Comparison of ENCODE assay signal across 9 cellular contexts in genomic region chrX:9829308-9830267, GRCh38. TPM values are rescaled to one million over a fixed set of nuclear protein-coding genes. Genes with fewer than 3 reads are reported as not detected.
A peak's percentile ranks its signal among the peaks of the same experiment; 100 is the strongest.
DNase-seq lines count a peak whose midpoint lies in the region; ATAC-seq, FAIRE-seq and TF ChIP-seq lines count a peak whose summit lies in the region.
"Had no signal": no experiment of that assay in that cellular context is flagged by ENCODE, and none has a peak within 500 bp of the region (broad histone marks: within the 10 kb centered on the region; RNA-seq: fewer than 3 reads in every experiment).

No MANE protein-coding gene starts in this region.

- H3K27me3 ChIP-seq in GM12878 (replicated peaks in 1 of 2; ENCODE audit: control insufficient read depth in 2 of 2, insufficient read depth in 2 of 2, low read length in 1 of 2) (no peaks in the 10 kb centered on the region; a peak in 2 of 4 replicates), Peyer's patch (no peaks in the 10 kb centered on the region), neuronal stem cell (ENCODE audit: control insufficient read depth in 3 of 3, insufficient read depth in 3 of 3, low read depth in 1 of 3, low read length in 3 of 3) (no peaks in the 10 kb centered on the region)

- TF ChIP-seq CTCF in Calu3 (IDR thresholded peaks at IDR 0.05; ENCODE audit: unreplicated experiment) = no peak
- no peak for TF ChIP-seq CTCF in GM12878 (IDR thresholded peaks at IDR 0.05 in 2 of 3, conservative IDR thresholded peaks at IDR 0.05 in 1 of 3; ENCODE audit: control insufficient read depth in 2 of 3, extremely low read depth in 1 of 3, insufficient read depth in 1 of 3, low read depth in 3 of 3, low read length in 3 of 3)
- TF ChIP-seq CTCF in Peyer's patch (IDR thresholded peaks at IDR 0.05) = no peak

- H3K9ac ChIP-seq in GM12878 (ENCODE audit: control insufficient read depth, insufficient read depth, low read length) (no peak overlapping the region), neuronal stem cell (ENCODE audit: low read depth, low read length, poor library complexity) (no peak overlapping the region)

- H3K4me3 ChIP-seq in GM12878 (no peak overlapping the region), Peyer's patch (no peak overlapping the region), neuronal stem cell (ENCODE audit: low read length in 2 of 2) (no peak overlapping the region)

- CTCF ChIA-PET in Calu3 (lab: Charles Lee) (interaction anchor here (0.6 kb wide), 2 partner anchors 27 to 709 kb away, joined by 3 to 5 read pairs; no protein-coding TSS in a partner anchor), GM12878 (lab: Yijun Ruan, JAX) (interaction anchor here (0.6 to 1.3 kb wide), 3 partner anchors 13 to 726 kb away, joined by 3 read pairs; no protein-coding TSS in a partner anchor)

- H2BK120ac ChIP-seq in neuronal stem cell (ENCODE audit: low read depth, low read length) = no peak overlapping the region

- H4K20me1 ChIP-seq in GM12878 (ENCODE audit: control insufficient read depth, insufficient read depth) = no peaks in the 10 kb centered on the region

- WGBS in GM12878 (ENCODE audit: insufficient coverage, insufficient replicate concordance, low lambda C conversion rate, missing lambda C conversion rate) = 12% methylated on average over 14 of the region's 14 CpGs
- no CpG with 5 or more reads among the region's 14 CpGs for WGBS in neuronal stem cell (ENCODE audit: extremely low coverage in 2 of 2, insufficient read length in 2 of 2, insufficient replicate concordance in 1 of 2), 2 donors

- H3K79me2 ChIP-seq in GM12878 (ENCODE audit: control insufficient read depth, insufficient read depth, low read length) = no peaks in the 10 kb centered on the region

- H3K9me3 Mint-ChIP-seq in Calu3 (ENCODE audit: low read depth, unreplicated experiment) = no peaks in the 10 kb centered on the region
- H3K9me3 Mint-ChIP-seq: memory B cell had no signal

- H2BK15ac ChIP-seq in neuronal stem cell (ENCODE audit: low read length) = no peak overlapping the region

- H3K27me3 Mint-ChIP-seq in Calu3 (ENCODE audit: unreplicated experiment) = no peaks in the 10 kb centered on the region

- POLR2A ChIA-PET in GM12878 (lab: Charles Lee) = interaction anchor here (0.6 kb wide), 1 partner anchor 1397 kb away, joined by 5 read pairs; no protein-coding TSS in a partner anchor

- H3K36me3 ChIP-seq in GM12878 (ENCODE audit: control insufficient read depth in 2 of 2, insufficient read depth in 2 of 2, low read length in 1 of 2) = no peaks in the 10 kb centered on the region
- H3K36me3 ChIP-seq in Peyer's patch = no peaks in the 10 kb centered on the region
- H3K36me3 ChIP-seq in neuronal stem cell (replicated peaks in 1 of 2; ENCODE audit: control insufficient read depth in 2 of 2, insufficient read depth in 2 of 2, low read length in 2 of 2) = no peaks in the 10 kb centered on the region

- TF ChIP-seq POLR2A in GM12878 (IDR thresholded peaks at IDR 0.05; ENCODE audit: low read depth, low read length) (no peak), Peyer's patch (IDR thresholded peaks at IDR 0.05) (no peak)

- H3K4me2 ChIP-seq in GM12878 (ENCODE audit: control insufficient read depth, insufficient read depth) (peak overlapping the region; percentile 22; the same call in 1 of the 2 replicates), neuronal stem cell (ENCODE audit: insufficient read depth, low read length, poor library complexity, severe bottlenecking) (no peak overlapping the region)

- H3K4me1 Mint-ChIP-seq in Calu3 (ENCODE audit: low read depth, unreplicated experiment) = no peaks in the 10 kb centered on the region

- no peaks in the 10 kb centered on the region for H3K36me3 Mint-ChIP-seq in Calu3 (ENCODE audit: insufficient read depth, unreplicated experiment)
- H3K36me3 Mint-ChIP-seq: memory B cell had no signal

- no peak overlapping the region for H2AFZ ChIP-seq in GM12878 (ENCODE audit: control insufficient read depth, low read depth, low read length)
- H2AFZ ChIP-seq in neuronal stem cell (ENCODE audit: low read length) = no peak overlapping the region

- BruUV-seq in Calu3 (replicated peaks; lab: Mats Ljungman, UMichigan) = TSS peak; percentile 70
- BruUV-seq in GM12878 (replicated peaks; lab: Mats Ljungman, UMichigan) = no TSS peak

- DNase-seq in Calu3 (peak; percentile 50), GM12878 (ENCODE audit: low read depth, low spot score) (peak; percentile 47), NCI-H2029 (lab: John Stamatoyannopoulos, UW) (no peak), Peyer's patch (no peak), neuronal stem cell (ENCODE audit: low spot score) (no peak), NOMO-1 (lab: John Stamatoyannopoulos, UW; ENCODE audit: unreplicated experiment in 2 of 2) (no peak)

- H3K18ac ChIP-seq in neuronal stem cell (ENCODE audit: low read length) = no peak overlapping the region

- H3K9me3 ChIP-seq in GM12878 (replicated peaks; ENCODE audit: control insufficient read depth, insufficient read depth, low read length) (no peaks in the 10 kb centered on the region; the same call in 2 of the 3 replicates), Peyer's patch (no peaks in the 10 kb centered on the region), neuronal stem cell (replicated peaks in 1 of 2; ENCODE audit: control insufficient read depth in 2 of 2, insufficient read depth in 1 of 2, low read depth in 1 of 2, low read length in 2 of 2) (no peaks in the 10 kb centered on the region)

- ATAC-seq in GM19463 (IDR thresholded peaks at IDR 0.05; ENCODE audit: unreplicated experiment) (peak; percentile 89), HG03378 (IDR thresholded peaks at IDR 0.05; ENCODE audit: unreplicated experiment) (peak; percentile 94), GM12878 (peak; percentile 95)

- H3K23ac ChIP-seq in neuronal stem cell (ENCODE audit: low read depth, low read length, poor library complexity) = no peak overlapping the region

- in situ Hi-C loops in GM12878 (cut with MboI) = no loop called here

- intact Hi-C loops in Calu3 (cut with micrococcal nuclease; ENCODE audit: unreplicated experiment) (no loop called here), GM12878 (cut with micrococcal nuclease; ENCODE audit: unreplicated experiment) (loop anchor here (1.0 kb wide), 1 partner anchor 120 kb away; no protein-coding TSS in a partner anchor)

- no peak overlapping the region for H3K14ac ChIP-seq in neuronal stem cell (ENCODE audit: low read length)

- no peak overlapping the region for H2BK12ac ChIP-seq in neuronal stem cell (ENCODE audit: low read length)

- FAIRE-seq in GM12878 (lab: Jason Lieb, UNC) = peak; percentile 86

- no peak overlapping the region for H2AK5ac ChIP-seq in neuronal stem cell (ENCODE audit: low read depth, low read length)

- H3K4me1 ChIP-seq in GM12878 (ENCODE audit: control insufficient read depth, insufficient read depth, low read length) = peaks cover 11% of the 10 kb centered on the region
- H3K4me1 ChIP-seq in Peyer's patch = no peaks in the 10 kb centered on the region
- H3K4me1 ChIP-seq in neuronal stem cell (ENCODE audit: control insufficient read depth in 2 of 2, insufficient read depth in 1 of 2, low read depth in 1 of 2, low read length in 2 of 2) = peaks cover 5 to 13% of the 10 kb centered on the region in 2 donors

- H2BK5ac ChIP-seq in neuronal stem cell (ENCODE audit: low read length) = no peak overlapping the region

- no peak overlapping the region for H3K4me3 Mint-ChIP-seq in Calu3 (ENCODE audit: low read depth, unreplicated experiment)
- H3K4me3 Mint-ChIP-seq: memory B cell had no signal

- SMC1A ChIA-PET in GM12878 (lab: Charles Lee; ENCODE audit: uncharacterized antibody, unreplicated experiment) = interaction anchor here (0.7 kb wide), 1 partner anchor 49 kb away, joined by 3 read pairs; no protein-coding TSS in a partner anchor

- no peak overlapping the region for H3K4ac ChIP-seq in neuronal stem cell (ENCODE audit: low read length)

- no peak overlapping the region for H4K8ac ChIP-seq in neuronal stem cell (ENCODE audit: low read depth, low read length)

- H3K27ac ChIP-seq in GM12878 (ENCODE audit: control insufficient read depth, insufficient read depth) = peak overlapping the region; percentile 61
- no peak overlapping the region for H3K27ac ChIP-seq in Peyer's patch
- H3K27ac ChIP-seq in neuronal stem cell (replicated peaks; ENCODE audit: low read length) = no peak overlapping the region

- H3K79me1 ChIP-seq in neuronal stem cell (ENCODE audit: low read depth, low read length) = peaks cover 4% of the 10 kb centered on the region

- RAD21 ChIA-PET in GM12878 (lab: Charles Lee; ENCODE audit: unreplicated experiment) = interaction anchor here (1.3 kb wide), 1 partner anchor 10 kb away, joined by 3 read pairs; no protein-coding TSS in a partner anchor

- TF ChIP-seq EP300 in GM12878 (IDR thresholded peaks at IDR 0.05; ENCODE audit: borderline replicate concordance in 1 of 2, control insufficient read depth in 1 of 2, low read depth in 2 of 2, low read length in 2 of 2) = peak; percentile 68 to 90; a peak in 2 of 4 replicates

- no peak overlapping the region for H4K91ac ChIP-seq in neuronal stem cell (ENCODE audit: low read depth, low read length, poor library complexity)

- peak overlapping the region; percentile 52 for H3K27ac Mint-ChIP-seq in Calu3 (ENCODE audit: unreplicated experiment)
- H3K27ac Mint-ChIP-seq: memory B cell had no signal

- TF ChIP-seq RAD21 in GM12878 (IDR thresholded peaks at IDR 0.05; ENCODE audit: insufficient read depth, low read depth, low read length) = no peak

TF ChIP-seq in GM12878, 131 proteins besides CTCF, POLR2A, EP300 and RAD21 (continues in another document):
- TF ChIP-seq SREBF1 (IDR thresholded peaks at IDR 0.05; ENCODE audit: low read length) = no peak
- no peak for TF ChIP-seq NFXL1 (IDR thresholded peaks at IDR 0.05; ENCODE audit: borderline replicate concordance)
- TF ChIP-seq RFX5 (IDR thresholded peaks at IDR 0.05; ENCODE audit: low read depth, low read length) = no peak

RNA-seq across cellular contexts. Expression of gene SHROOM2, which starts 43.4 kb away (rescaled TPM):
- 14.1 and 15.3 TPM in 2 replicates for total RNA-seq in Calu3 (2022)
- not detected in 2 replicates for total RNA-seq in GM12878 (2013; cell fraction: nucleolus; rRNA removed)
- 0.05 and 0.06 TPM in 2 replicates for total RNA-seq in GM12878 (2014; rRNA removed)
- total RNA-seq in GM12878 (2014; rRNA removed; fragmentation: Illumina TruSeq; extraction: Trizol) = under 0.01 and 0.05 TPM in 2 replicates
- total RNA-seq in GM12878 (2021) = 0.15 and 0.27 TPM in 2 replicates
- polyA plus RNA-seq in GM12878 (2011; ENCODE audit: low read depth) = not detected
- polyA plus RNA-seq in GM12878 (2011; rRNA removed) = 0.03 and 0.07 TPM in 2 replicates
- polyA plus RNA-seq in GM12878 (2011; cell fraction: cytosol; rRNA removed) = 0.03 and 0.10 TPM in 2 replicates
- 0.03 and 0.07 TPM in 2 replicates for polyA plus RNA-seq in GM12878 (2011; cell fraction: nucleus; rRNA removed)
- polyA plus RNA-seq in GM12878 (2012) = 0.04 TPM in 1 of 2 replicates, not detected in the other
- polyA plus RNA-seq in GM12878 (2014; fragmentation: Illumina TruSeq; extraction: Trizol) = 0.12 and 0.24 TPM in 2 replicates
- polyA plus RNA-seq in GM12878 (2014; fragmentation: Nextera tagmentation; extraction: Ambion mirVana) = not detected
- 0.08 and 0.09 TPM in 2 replicates for polyA plus RNA-seq in GM12878 (2014; rRNA removed)
- polyA plus RNA-seq in GM12878 (2016; fragmentation: Nextera tagmentation; extraction: Ambion mirVana) = under 1 TPM; 0.09 to 0.12 TPM
- polyA minus RNA-seq in GM12878 (2011; rRNA and poly(A)+ RNA removed) = 0.07 and 0.10 TPM in 2 replicates
- not detected in 2 replicates for polyA minus RNA-seq in GM12878 (2011; cell fraction: cytosol; rRNA and poly(A)+ RNA removed)
- 0.19 TPM in 1 of 2 replicates, not detected in the other for polyA minus RNA-seq in GM12878 (2011; cell fraction: nucleus; rRNA and poly(A)+ RNA removed)
- total RNA-seq in Peyer's patch = 1 to 10 TPM; 1.8 to 7.4 (median 3.3) TPM
- 5.6 TPM for polyA plus RNA-seq in neuronal stem cell (2013, experiment 1 of 2)
- 5.7 TPM for polyA plus RNA-seq in neuronal stem cell (2013, experiment 2 of 2)

Comparison
In these comparisons a context has a peak if more than half of its experiments do, and no peak if none do; other contexts are left out.
1. DNase-seq: peak in Calu3 (single experiment) and GM12878 (single experiment); none in NCI-H2029 (single experiment), Peyer's patch (0 of 3), neuronal stem cell (single experiment) and NOMO-1 (0 of 2).
2. Peak in every context shown above with its lines, with median percentiles within 50 percentile points of each other: ATAC-seq.